Comparison of ENCODE assay signal across 1 cellular context in the genomic region with DNA sequence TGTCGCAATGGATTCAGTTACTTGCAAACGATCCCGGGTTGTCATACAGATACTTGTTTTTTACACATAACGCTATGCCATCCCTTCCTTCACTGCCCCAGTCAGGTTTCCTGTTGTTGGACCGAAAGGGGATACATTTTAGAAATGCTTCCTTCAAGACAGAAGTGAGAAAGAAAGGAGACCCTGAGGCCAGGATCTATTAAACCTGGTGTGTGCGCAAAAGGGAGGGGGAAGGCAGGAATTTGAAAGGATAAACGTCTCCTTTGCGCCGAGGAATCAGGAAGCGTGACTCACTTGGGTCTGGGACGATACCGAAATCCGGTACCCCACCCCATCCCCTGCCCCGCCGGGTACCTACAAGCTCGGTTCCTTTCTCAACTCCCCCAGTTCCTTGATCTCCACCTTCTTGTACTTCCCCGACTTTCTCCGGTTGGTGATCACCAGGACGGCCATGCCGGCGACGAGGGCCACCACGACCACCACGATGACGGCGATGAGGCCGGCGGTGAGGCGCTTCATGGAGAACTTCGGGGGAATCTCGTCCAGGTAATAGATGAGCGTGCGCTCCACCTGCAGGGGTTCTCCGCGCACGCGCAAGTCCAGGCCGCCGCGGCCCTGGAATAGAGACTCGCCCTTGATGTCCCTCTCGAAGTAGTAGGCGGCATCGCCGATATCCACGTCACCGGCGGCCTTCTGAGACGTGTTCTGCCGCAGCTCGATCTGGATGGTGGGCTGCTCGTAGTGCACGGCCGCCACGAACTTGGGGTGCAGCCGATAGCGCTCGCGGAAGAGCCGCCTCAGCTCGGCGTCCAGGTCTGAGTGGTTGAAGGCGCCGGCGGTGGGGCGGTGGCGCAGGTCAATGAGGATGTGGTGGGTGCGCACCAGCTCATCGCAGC.
TF ChIP-seq lines count a peak whose summit lies in the region.

No MANE protein-coding gene starts in this region.

TF ChIP-seq in IMR-90, 13 proteins besides CTCF, POLR2A, EP300 and RAD21:
- TF ChIP-seq FOS (IDR thresholded peaks at IDR 0.05; ENCODE audit: low read depth, low read length) (no peak), MXI1 (IDR thresholded peaks at IDR 0.05; ENCODE audit: borderline replicate concordance, low read depth, low read length) (no peak), RCOR1 (IDR thresholded peaks at IDR 0.05; ENCODE audit: insufficient replicate concordance, low read length) (no peak), CEBPB (IDR thresholded peaks at IDR 0.05; ENCODE audit: low read depth, low read length) (no peak), NFE2L2 (IDR thresholded peaks at IDR 0.05; ENCODE audit: low read depth, low read length) (no peak), USF2 (IDR thresholded peaks at IDR 0.05; ENCODE audit: low read depth, low read length) (no peak), CHD1 (IDR thresholded peaks at IDR 0.05; ENCODE audit: low read depth, low read length) (no peak)
TF ChIP-seq in IMR-90: peak in this region for 0.
